ENCODE assay signal across 1 cellular context in the genomic region with DNA sequence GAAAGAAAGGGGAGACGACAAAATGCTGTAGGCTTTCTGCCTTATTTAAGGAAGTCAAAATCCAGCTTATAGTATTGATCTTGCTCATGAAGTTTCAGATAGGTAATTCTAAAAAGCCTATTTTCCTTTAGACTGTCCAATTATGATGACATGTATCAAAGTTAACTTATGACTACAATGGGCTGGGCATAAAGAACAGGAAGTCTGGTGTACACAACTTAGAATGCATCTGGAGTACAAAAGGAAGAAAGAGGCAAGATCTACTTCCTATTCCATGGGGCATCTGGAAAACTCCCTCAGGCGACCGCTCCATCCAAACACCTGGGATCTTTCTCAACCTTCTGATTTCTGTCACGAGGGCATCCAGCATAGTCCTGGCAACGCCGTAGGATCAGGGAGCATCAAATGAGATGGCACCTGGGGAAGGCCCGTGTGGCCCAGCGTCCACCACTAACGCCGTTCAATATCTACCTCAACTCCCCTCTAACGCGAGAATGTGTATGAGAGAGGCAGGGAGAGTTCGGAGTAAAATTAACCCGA.
TF ChIP-seq lines count a peak whose summit lies in the region.

No MANE protein-coding gene starts in this region.

TF ChIP-seq in A549, 52 proteins besides CTCF, POLR2A, EP300 and RAD21 (continued from another document):
- TF ChIP-seq HMGXB4 (CRISPR knock-in tag; IDR thresholded peaks at IDR 0.05; ENCODE audit: borderline replicate concordance) (no peak), HOXB5 (CRISPR knock-in tag; IDR thresholded peaks at IDR 0.05) (no peak), REST (IDR thresholded peaks at IDR 0.05) (peak; percentile 51), TP53 (CRISPR knock-in tag; IDR thresholded peaks at IDR 0.05) (peak; percentile 71; the same call in 1 of the 2 replicates), PHF8 (IDR thresholded peaks at IDR 0.05; ENCODE audit: borderline replicate concordance, low read depth) (peak; percentile 60; the same call in 1 of the 2 replicates)
TF ChIP-seq in A549: peak in this region for 4.
